Comparison of ENCODE assay signal across 8 cellular contexts in genomic region chrX:49073641-49074575, GRCh38. TPM values are rescaled to one million over a fixed set of nuclear protein-coding genes. Genes with fewer than 3 reads are reported as not detected.
DNase-seq lines count a peak whose midpoint lies in the region; TF ChIP-seq lines count a peak whose summit lies in the region.

A gene with protein sequence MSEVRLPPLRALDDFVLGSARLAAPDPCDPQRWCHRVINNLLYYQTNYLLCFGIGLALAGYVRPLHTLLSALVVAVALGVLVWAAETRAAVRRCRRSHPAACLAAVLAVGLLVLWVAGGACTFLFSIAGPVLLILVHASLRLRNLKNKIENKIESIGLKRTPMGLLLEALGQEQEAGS (minus strand): TSS chrX:49074002. CDS start chrX:49073987, 15 bp downstream.

- H3K9ac ChIP-seq in parathyroid adenoma: no peak within 1 kb of the TSS

- 1 to 62% (median 25%) methylated on average over 3 to 61 of the region's 61 CpGs for WGBS in adrenal gland, 4 donors
- 6 to 51% methylated on average over 17 to 60 of the region's 61 CpGs for WGBS in tibial nerve, 2 donors

- H3K4me3 ChIP-seq in adrenal gland (peak within 1 kb of the TSS in 1 of 4 donors; percentile 55), cardiac muscle cell (peak within 1 kb of the TSS; percentile 52), parathyroid adenoma (ENCODE audit: low read depth, low read length) (peak within 1 kb of the TSS; percentile 66), tibial nerve (peak within 1 kb of the TSS; percentile 44 to 63 (median 51))

- H3K4me2 ChIP-seq in parathyroid adenoma (ENCODE audit: low read length): peak within 1 kb of the TSS; percentile 74

- H3K79me2 ChIP-seq in parathyroid adenoma: no peaks in the 10 kb centered on the region

- H3K27ac ChIP-seq in adrenal gland (peak within 1 kb of the TSS; percentile 30 to 88 (median 78)), cardiac muscle cell (peak within 1 kb of the TSS; percentile 65), parathyroid adenoma (peak within 1 kb of the TSS; percentile 60), tibial nerve (peak within 1 kb of the TSS; percentile 58 to 87 (median 78))

- TF ChIP-seq POLR2A in adrenal gland (IDR thresholded peaks at IDR 0.05): peak; percentile 47 to 60
- peak in 1 of 2 donors; percentile 58 for TF ChIP-seq POLR2A in tibial nerve (IDR thresholded peaks at IDR 0.05)

- intact Hi-C loops in adrenal gland (cut with DNase I): no loop called here

- H3K36me3 ChIP-seq in adrenal gland (replicated peaks in 1 of 2) (peaks cover 0 to 5% of the 10 kb centered on the region in 2 donors), cardiac muscle cell (no peaks in the 10 kb centered on the region), parathyroid adenoma (ENCODE audit: control insufficient read depth, insufficient read depth, low read length) (no peaks in the 10 kb centered on the region), tibial nerve (peaks cover 0 to 36% (median 0%) of the 10 kb centered on the region in 3 donors)

- DNase-seq in DMS79 treated with DMSO at 0.1 percent for 48 hours (lab: John Stamatoyannopoulos, UW): peak; percentile 76
- peak; percentile 92 for DNase-seq in H4 (ENCODE audit: low spot score)
- peak; percentile 78 for DNase-seq in NCI-H1105 (lab: John Stamatoyannopoulos, UW)
- peak; percentile 52 to 62 for DNase-seq in SW 1271 (lab: John Stamatoyannopoulos, UW)
- peak; percentile 90 to 97 (median 94) for DNase-seq in adrenal gland
- peak; percentile 92 to 93 for DNase-seq in cardiac muscle cell (ENCODE audit: low read depth in 1 of 2, low spot score in 1 of 2)
- DNase-seq in tibial nerve (ENCODE audit: low spot score in 2 of 2): peak; percentile 86 to 89

- H3K4me1 ChIP-seq in adrenal gland (replicated peaks in 1 of 2) (peaks cover 0 to 3% of the 10 kb centered on the region in 2 donors), cardiac muscle cell (ENCODE audit: low read depth) (no peaks in the 10 kb centered on the region), parathyroid adenoma (peaks cover 2% of the 10 kb centered on the region), tibial nerve (peaks cover 0 to 32% (median 5%) of the 10 kb centered on the region in 4 donors)

- H3K9me3 ChIP-seq in adrenal gland (replicated peaks in 1 of 3) (no peaks in the 10 kb centered on the region), cardiac muscle cell (ENCODE audit: low read depth) (no peaks in the 10 kb centered on the region), parathyroid adenoma (ENCODE audit: control insufficient read depth, low read length) (no peaks in the 10 kb centered on the region), tibial nerve (no peaks in the 10 kb centered on the region)

- H3K27me3 ChIP-seq in adrenal gland (no peaks in the 10 kb centered on the region), cardiac muscle cell (no peaks in the 10 kb centered on the region), parathyroid adenoma (ENCODE audit: control insufficient read depth, insufficient read depth, low read length) (no peaks in the 10 kb centered on the region), tibial nerve (no peaks in the 10 kb centered on the region)

- peak; percentile 77 to 89 for TF ChIP-seq EP300 in tibial nerve (IDR thresholded peaks at IDR 0.05)

- peak within 1 kb of the TSS; percentile 78 for H2AFZ ChIP-seq in parathyroid adenoma

- TF ChIP-seq CTCF in adrenal gland (IDR thresholded peaks at IDR 0.05) (peak in 1 of 6 experiments; percentile 21), cardiac muscle cell (IDR thresholded peaks at IDR 0.05; ENCODE audit: low read depth, low read length) (no peak), parathyroid adenoma (IDR thresholded peaks at IDR 0.05) (peak; percentile 6), tibial nerve (IDR thresholded peaks at IDR 0.05) (peak in 2 of 5 experiments; percentile 14 to 28)

RNA-seq across cellular contexts. Expression of the gene that starts here (rescaled TPM):
- 12.5 and 18.2 TPM in 2 replicates for total RNA-seq in H4 (2014; rRNA removed; shearing (Covaris generic))
- total RNA-seq in adrenal gland (10 to 100 TPM in 7 of 8 donors, 1 to 10 TPM in 1; 9.7 to 44.5 (median 35.8) TPM), cardiac muscle cell (22.9 and 30.3 TPM in 2 replicates), tibial nerve (10 to 100 TPM; 16.5 to 28.8 (median 19.9) TPM)
- polyA plus RNA-seq in adrenal gland (100 to 1,000 TPM in 1 of 3 donors, 10 to 100 TPM in 2; 66.0 to 100 (median 85.5) TPM), cardiac muscle cell (56.2 and 76.7 TPM in 2 replicates)
